ENCODE assay signal across 9 cellular contexts in genomic region chr18:57437433-57437781, GRCh38. TPM values are rescaled to one million over a fixed set of nuclear protein-coding genes. Genes with fewer than 3 reads are reported as not detected.
DNase-seq lines count a peak whose midpoint lies in the region; ATAC-seq and TF ChIP-seq lines count a peak whose summit lies in the region.
"Had no signal": no experiment of that assay in that cellular context is flagged by ENCODE, and none has a peak within 500 bp of the region (broad histone marks: within the 10 kb centered on the region; RNA-seq: fewer than 3 reads in every experiment).

No MANE protein-coding gene starts in this region.

- no peaks in the 10 kb centered on the region for H3K36me3 Mint-ChIP-seq in stimulated activated naive CD8-positive, alpha-beta T cell treated with anti-CD3 and anti-CD28 coated beads, Interleukin-15, Interleukin-2, amounts not matched to agents 100 ng/mL and 50 ng/mL, for 24 hours (ENCODE audit: low read depth)

- H3K4me1 ChIP-seq in PC-3 (ENCODE audit: insufficient read depth, low read length) = peaks cover 4% of the 10 kb centered on the region; the same call in 1 of the 2 replicates
- peaks cover 0 to 22% of the 10 kb centered on the region in 2 donors for H3K4me1 ChIP-seq in uterus
- H3K4me1 ChIP-seq in OCI-LY7 (ENCODE audit: insufficient read depth, low read length, poor library complexity, severe bottlenecking) = no peaks in the 10 kb centered on the region

- peaks cover 58% of the 10 kb centered on the region for H3K4me1 Mint-ChIP-seq in stimulated activated naive CD8-positive, alpha-beta T cell treated with anti-CD3 and anti-CD28 coated beads, Interleukin-15, Interleukin-2, amounts not matched to agents 100 ng/mL and 50 ng/mL, for 24 hours (ENCODE audit: low read depth)

- peaks cover 31% of the 10 kb centered on the region for H3K27me3 ChIP-seq in PC-3 (ENCODE audit: low read length)
- peaks cover 25 to 77% of the 10 kb centered on the region in 2 donors for H3K27me3 ChIP-seq in uterus

- CTCF ChIA-PET in PC-3 (lab: Charles Lee) (no interaction called here), OCI-LY7 (lab: Charles Lee; ENCODE audit: unreplicated experiment) (no interaction called here)

- BruUV-seq in PC-3 (replicated peaks; lab: Mats Ljungman, UMichigan) (no TSS peak), OCI-LY7 (replicated peaks; lab: Mats Ljungman, UMichigan) (no TSS peak)

- H3K79me2 ChIP-seq in PC-3 (ENCODE audit: low read length) = no peaks in the 10 kb centered on the region
- no peaks in the 10 kb centered on the region for H3K79me2 ChIP-seq in OCI-LY7 (ENCODE audit: insufficient read depth, low read depth, low read length)

- intact Hi-C loops in PC-3 (cut with micrococcal nuclease) = loop anchor here (1.0 to 5.0 kb wide), 2 partner anchors 568 to 690 kb away; no protein-coding TSS in a partner anchor
- intact Hi-C loops in uterus (cut with DNase I; ENCODE audit: low total_unique reads) = loop anchor here (10.0 kb wide), 1 partner anchor 677 kb away; no protein-coding TSS in a partner anchor
- intact Hi-C loops in OCI-LY7 (cut with micrococcal nuclease; ENCODE audit: unreplicated experiment) = no loop called here

- H3K4me3 ChIP-seq in PC-3 (ENCODE audit: low read length) = peak overlapping the region; percentile 61
- peak overlapping the region; percentile 64; the same call in 1 of the 2 replicates for H3K4me3 ChIP-seq in iPS-18c (ENCODE audit: insufficient read depth, low read depth, low read length)
- H3K4me3 ChIP-seq in uterus = no peak overlapping the region
- H3K4me3 ChIP-seq in OCI-LY7 (ENCODE audit: low read depth, low read length, poor library complexity, severe bottlenecking) = no peak overlapping the region

- no peaks in the 10 kb centered on the region for H3K36me3 ChIP-seq in PC-3 (ENCODE audit: low read depth, low read length)
- no peaks in the 10 kb centered on the region for H3K36me3 ChIP-seq in uterus
- H3K36me3 ChIP-seq in OCI-LY7 (ENCODE audit: insufficient read depth, low read length) = no peaks in the 10 kb centered on the region

- H4K20me1 ChIP-seq in PC-3 (ENCODE audit: low read length) (no peaks in the 10 kb centered on the region), OCI-LY7 (ENCODE audit: insufficient read depth, low read length) (no peaks in the 10 kb centered on the region)

- no peaks in the 10 kb centered on the region for H3K9me2 ChIP-seq in PC-3 (replicated peaks; ENCODE audit: low read length)
- H3K9me2 ChIP-seq in OCI-LY7 (ENCODE audit: insufficient read depth, low read length) = no peaks in the 10 kb centered on the region

- H3K27ac ChIP-seq in PC-3 (ENCODE audit: low read length) (no peak overlapping the region), uterus (no peak overlapping the region), OCI-LY7 (ENCODE audit: low read depth, low read length, poor library complexity, severe bottlenecking) (no peak overlapping the region)

- H3K4me2 ChIP-seq in PC-3 (ENCODE audit: low read length) = peak overlapping the region; percentile 93
- H3K4me2 ChIP-seq in OCI-LY7 (ENCODE audit: low read length) = no peak overlapping the region

- TF ChIP-seq CTCF in PC-3 (conservative IDR thresholded peaks at IDR 0.05; ENCODE audit: low read depth, low read length) (no peak), uterus (IDR thresholded peaks at IDR 0.05) (no peak), OCI-LY7 (conservative IDR thresholded peaks at IDR 0.05; ENCODE audit: low read length) (no peak)

- POLR2A ChIA-PET in PC-3 (lab: Charles Lee; ENCODE audit: unreplicated experiment) (no interaction called here), OCI-LY7 (lab: Charles Lee) (no interaction called here)

- TF ChIP-seq POLR2A in uterus (IDR thresholded peaks at IDR 0.05) = no peak

- no peak overlapping the region for H3K9ac ChIP-seq in PC-3 (ENCODE audit: low read length)

- H3K9me3 ChIP-seq in PC-3 (ENCODE audit: low read length) (no peaks in the 10 kb centered on the region), iPS-18c (ENCODE audit: control insufficient read depth, insufficient read depth, low read length) (no peaks in the 10 kb centered on the region), uterus (no peaks in the 10 kb centered on the region), OCI-LY7 (ENCODE audit: low read length) (no peaks in the 10 kb centered on the region)

- H3K9me3 Mint-ChIP-seq in stimulated activated naive CD8-positive, alpha-beta T cell treated with anti-CD3 and anti-CD28 coated beads, Interleukin-15, Interleukin-2, amounts not matched to agents 100 ng/mL and 50 ng/mL, for 24 hours = no peaks in the 10 kb centered on the region

- no peak for DNase-seq in stimulated activated naive CD8-positive, alpha-beta T cell treated with anti-CD3 and anti-CD28 coated beads, Interleukin-15, Interleukin-2, amounts not matched to agents 100 U/mL and 50 U/mL, for 24 hours
- DNase-seq in PC-3 = no peak
- DNase-seq in foreskin melanocyte = no peak
- DNase-seq in uterus = no peak
- no peak for DNase-seq in OCI-LY7 (ENCODE audit: low spot score)
- DNase-seq: cortex of kidney had no signal

- H3K27me3 Mint-ChIP-seq in stimulated activated naive CD8-positive, alpha-beta T cell treated with anti-CD3 and anti-CD28 coated beads, Interleukin-15, Interleukin-2, amounts not matched to agents 100 ng/mL and 50 ng/mL, for 24 hours = peaks cover 90% of the 10 kb centered on the region

- peak overlapping the region; percentile 65 for H3K27ac Mint-ChIP-seq in stimulated activated naive CD8-positive, alpha-beta T cell treated with anti-CD3 and anti-CD28 coated beads, Interleukin-15, Interleukin-2, amounts not matched to agents 100 ng/mL and 50 ng/mL, for 24 hours

- H3F3A ChIP-seq in PC-3 (ENCODE audit: low read length, unreplicated experiment) = no peaks in the 10 kb centered on the region

- H2AFZ ChIP-seq in PC-3 (ENCODE audit: low read length) (peak overlapping the region; percentile 64), OCI-LY7 (ENCODE audit: low read length) (no peak overlapping the region)

- no peak for ATAC-seq in stimulated activated naive CD8-positive, alpha-beta T cell treated with anti-CD3 and anti-CD28 coated beads, Interleukin-15, Interleukin-2, amounts not matched to agents 100 U/mL and 50 U/mL, for 24 hours
- ATAC-seq in PC-3 (no peak), HG02623 (IDR thresholded peaks at IDR 0.05; ENCODE audit: unreplicated experiment) (no peak)

- H3K4me3 Mint-ChIP-seq in stimulated activated naive CD8-positive, alpha-beta T cell treated with anti-CD3 and anti-CD28 coated beads, Interleukin-15, Interleukin-2, amounts not matched to agents 100 ng/mL and 50 ng/mL, for 24 hours = peak overlapping the region; percentile 56

RNA-seq across cellular contexts. Expression of gene ONECUT2, which starts 2.2 kb away (rescaled TPM):
- total RNA-seq in PC-3 (2014; rRNA removed) = 1.0 and 1.1 TPM in 2 replicates
- total RNA-seq in uterus = under 1 TPM in 1 of 4 donors, not detected in 3; 0.07 TPM
- total RNA-seq in OCI-LY7 (2014; rRNA removed; shearing (Covaris generic)) = not detected in 2 replicates
- not detected in 2 replicates for total RNA-seq in OCI-LY7 (2022)

Comparison
In these comparisons a context has a peak if more than half of its experiments do, and no peak if none do; other contexts are left out.
1. H3K4me3 ChIP-seq: peak in PC-3 (single experiment) and iPS-18c (single experiment); none in uterus (0 of 2) and OCI-LY7 (single experiment).